In genomic region chr18:58345875-58346274, GRCh38 we compare ENCODE assay signal across 24 cellular contexts.
"Had no signal": no experiment of that assay in that cellular context is flagged by ENCODE, and none has a peak within 500 bp of the region (broad histone marks: within the 10 kb centered on the region; RNA-seq: fewer than 3 reads in every experiment).

No MANE protein-coding gene starts in this region.

- ATAC-seq: activated CD4-positive, CD25-positive, alpha-beta regulatory T cell treated with anti-CD3 and anti-CD28 coated beads, Interleukin-2, amount 50 U/mL, for 24 hours; effector memory CD8-positive, alpha-beta T cell; heart right ventricle; natural killer cell treated with Interleukin-12 subunit alpha and Interleukin-12 subunit beta and Interleukin-15 and Interleukin-18, amount 100 ng/mL, for 72 hours; right lobe of liver; stimulated activated effector memory CD8-positive, alpha-beta T cell treated with anti-CD3 and anti-CD28 coated beads, Interleukin-12 subunit alpha, Interleukin-12 subunit beta, amount 100 ng/mL, for 72 hours had no signal

- H3K4me3 Mint-ChIP-seq: activated naive CD8-positive, alpha-beta T cell; central memory CD8-positive, alpha-beta T cell; effector memory CD8-positive, alpha-beta T cell; mesothelial cell of epicardium; natural killer cell treated with Interleukin-12 subunit alpha and Interleukin-12 subunit beta and Interleukin-15 and Interleukin-18, amount 100 ng/mL, for 72 hours; stimulated activated effector memory CD8-positive, alpha-beta T cell treated with anti-CD3 and anti-CD28 coated beads, Interleukin-12 subunit alpha, Interleukin-12 subunit beta, amount 100 ng/mL, for 72 hours had no signal

- H3K36me3 ChIP-seq: adrenal gland, breast epithelium, right lobe of liver had no signal

- H3K9me3 ChIP-seq: adrenal gland, breast epithelium, heart right ventricle, left ventricle myocardium inferior, right lobe of liver, stomach, suprapubic skin, tibial nerve had no signal

- H3K27me3 Mint-ChIP-seq: activated naive CD8-positive, alpha-beta T cell; natural killer cell treated with Interleukin-12 subunit alpha and Interleukin-12 subunit beta and Interleukin-15 and Interleukin-18, amount 100 ng/mL, for 72 hours had no signal

- H3K4me1 ChIP-seq: adrenal gland, breast epithelium, right lobe of liver, suprapubic skin had no signal

- H3K36me3 Mint-ChIP-seq: natural killer cell treated with Interleukin-12 subunit alpha and Interleukin-12 subunit beta and Interleukin-15 and Interleukin-18, amount 100 ng/mL, for 72 hours; stimulated activated effector memory CD8-positive, alpha-beta T cell treated with anti-CD3 and anti-CD28 coated beads, Interleukin-12 subunit alpha, Interleukin-12 subunit beta, amount 100 ng/mL, for 72 hours had no signal

- H3K27ac ChIP-seq: adrenal gland, heart right ventricle, right lobe of liver, skin epidermis, stomach, suprapubic skin had no signal

- H3K27ac Mint-ChIP-seq: activated naive CD8-positive, alpha-beta T cell; activated T-helper 2 cell treated with anti-CD3 and anti-CD28 coated beads, Interferon-gamma antibody, Interleukin-2, Interleukin-4, amounts not matched to agents 10 μg/mL and 5 μg/mL and 100 μg/mL, durations not matched to agents 14 hours and 24 hours and 36 hours; effector memory CD8-positive, alpha-beta T cell; natural killer cell treated with Interleukin-12 subunit alpha and Interleukin-12 subunit beta and Interleukin-15 and Interleukin-18, amount 100 ng/mL, for 72 hours; stimulated activated effector memory CD8-positive, alpha-beta T cell treated with anti-CD3 and anti-CD28 coated beads, Interleukin-12 subunit alpha, Interleukin-12 subunit beta, amount 100 ng/mL, for 72 hours had no signal

- H3K27me3 ChIP-seq: adrenal gland, breast epithelium, dorsolateral prefrontal cortex, heart right ventricle, right lobe of liver, stomach, suprapubic skin, tibial nerve had no signal

- H3K4me3 ChIP-seq: adrenal gland, breast epithelium, dorsolateral prefrontal cortex, heart right ventricle, left ventricle myocardium inferior, right lobe of liver, skin epidermis, stomach, suprapubic skin, tibial nerve had no signal

- H3K9me3 Mint-ChIP-seq: activated T-helper 2 cell treated with anti-CD3 and anti-CD28 coated beads, Interferon-gamma antibody, Interleukin-2, Interleukin-4, amounts not matched to agents 10 μg/mL and 5 μg/mL and 100 μg/mL, durations not matched to agents 14 hours and 24 hours and 36 hours; central memory CD8-positive, alpha-beta T cell; effector memory CD8-positive, alpha-beta T cell; mesothelial cell of epicardium; natural killer cell treated with Interleukin-12 subunit alpha and Interleukin-12 subunit beta and Interleukin-15 and Interleukin-18, amount 100 ng/mL, for 72 hours; stimulated activated effector memory CD8-positive, alpha-beta T cell treated with anti-CD3 and anti-CD28 coated beads, Interleukin-12 subunit alpha, Interleukin-12 subunit beta, amount 100 ng/mL, for 72 hours had no signal

- H3K4me1 Mint-ChIP-seq: central memory CD8-positive, alpha-beta T cell; stimulated activated effector memory CD8-positive, alpha-beta T cell treated with anti-CD3 and anti-CD28 coated beads, Interleukin-12 subunit alpha, Interleukin-12 subunit beta, amount 100 ng/mL, for 72 hours had no signal

- DNase-seq: activated CD4-positive, alpha-beta T cell treated with anti-CD3 and anti-CD28 coated beads, Interleukin-2, amount 50 U/mL, for 1 hour; activated naive CD4-positive, alpha-beta T cell; activated T-cell treated with anti-CD3 and anti-CD28 coated beads, Interleukin-2, amount 50 U/mL, for 1 hour; adrenal gland; dorsolateral prefrontal cortex; effector memory CD8-positive, alpha-beta T cell; heart right ventricle; left ventricle myocardium inferior; occipital lobe; posterior cingulate gyrus; right lobe of liver; stimulated activated CD4-positive, alpha-beta T cell treated with anti-CD3 and anti-CD28 coated beads, Interleukin-2, amount 100 ng/mL, for 24 hours; stomach had no signal
